Comparison of ENCODE assay signal across 9 cellular contexts in genomic region chr16:14634389-14634725, GRCh38. TPM values are rescaled to one million over a fixed set of nuclear protein-coding genes. Genes with fewer than 3 reads are reported as not detected.
DNase-seq lines count a peak whose midpoint lies in the region; ATAC-seq and TF ChIP-seq lines count a peak whose summit lies in the region.
"Had no signal": no experiment of that assay in that cellular context is flagged by ENCODE, and none has a peak within 500 bp of the region (broad histone marks: within the 10 kb centered on the region; RNA-seq: fewer than 3 reads in every experiment).

No MANE protein-coding gene starts in this region.

- no peak overlapping the region for H2AFZ ChIP-seq in SK-N-SH (ENCODE audit: low read depth)

- TF ChIP-seq EP300 in SK-N-SH (IDR thresholded peaks at IDR 0.05; ENCODE audit: borderline replicate concordance in 1 of 2, low read depth in 1 of 2, low read length in 1 of 2) (no peak), gastroesophageal sphincter (IDR thresholded peaks at IDR 0.05) (no peak)

- H3K9me3 ChIP-seq in SK-N-SH, result no peaks in the 10 kb centered on the region
- no peaks in the 10 kb centered on the region for H3K9me3 ChIP-seq in iPS-18a (ENCODE audit: control insufficient read depth, low read depth, low read length)
- H3K9me3 ChIP-seq in gastroesophageal sphincter, result no peaks in the 10 kb centered on the region

- peaks cover 59% of the 10 kb centered on the region for H4K20me1 ChIP-seq in SK-N-SH (ENCODE audit: insufficient read depth)

- POLR2A ChIA-PET in SK-N-SH (lab: Yijun Ruan, JAX), result interaction anchor here (0.8 kb wide), 1 partner anchor 9 kb away, joined by 3 read pairs; no protein-coding TSS in a partner anchor
- POLR2A ChIA-PET in activated CD4-positive, alpha-beta memory T cell treated with anti-CD3 and anti-CD28 coated beads for 36 hours (lab: Charles Lee), result no interaction called here

- H3K4me3 ChIP-seq in SK-N-SH (ENCODE audit: low read depth in 2 of 2, low read length in 1 of 2), result peak overlapping the region; percentile 88 to 98
- peak overlapping the region; percentile 95 for H3K4me3 ChIP-seq in iPS-18a (ENCODE audit: low read length)
- peak overlapping the region in 1 of 2 donors; percentile 93 for H3K4me3 ChIP-seq in gastroesophageal sphincter

- H3K9ac ChIP-seq in SK-N-SH, result peak overlapping the region; percentile 98; the same call in 1 of the 2 replicates
- peak overlapping the region; percentile 92 for H3K9ac ChIP-seq in iPS-18a (ENCODE audit: low read length)

- H3K4me1 Mint-ChIP-seq in activated CD4-positive, alpha-beta memory T cell treated with anti-CD3 and anti-CD28 coated beads for 36 hours (ENCODE audit: low read depth), result peaks cover 45% of the 10 kb centered on the region
- peaks cover 20 to 51% of the 10 kb centered on the region in 2 donors for H3K4me1 Mint-ChIP-seq in stimulated activated naive B cell treated with anti-CD40 and anti-IgM and Interleukin-4, amounts not matched to agents 10 μg/mL and 1 μg/mL and 100 μg/mL, for 72 hours

- no peak for TF ChIP-seq POLR2A in gastroesophageal sphincter (IDR thresholded peaks at IDR 0.05)

- peak overlapping the region; percentile 100 for H3K4me3 Mint-ChIP-seq in activated CD4-positive, alpha-beta memory T cell treated with anti-CD3 and anti-CD28 coated beads for 36 hours
- H3K4me3 Mint-ChIP-seq in stimulated activated naive B cell treated with anti-CD40 and anti-IgM and Interleukin-4, amounts not matched to agents 10 μg/mL and 1 μg/mL and 100 μg/mL, for 72 hours, result peak overlapping the region; percentile 89 to 100

- peaks cover 4 to 27% of the 10 kb centered on the region in 2 experiments for H3K36me3 ChIP-seq in SK-N-SH (replicated peaks in 1 of 2; ENCODE audit: control insufficient read depth in 1 of 2, insufficient read depth in 2 of 2, low read length in 1 of 2)
- H3K36me3 ChIP-seq in iPS-18a (ENCODE audit: control insufficient read depth, low read depth, low read length), result peaks cover 8% of the 10 kb centered on the region
- peaks cover 0 to 17% of the 10 kb centered on the region in 2 donors for H3K36me3 ChIP-seq in gastroesophageal sphincter

- no peaks in the 10 kb centered on the region for H3K9me3 Mint-ChIP-seq in activated CD4-positive, alpha-beta memory T cell treated with anti-CD3 and anti-CD28 coated beads for 36 hours
- H3K9me3 Mint-ChIP-seq in stimulated activated naive B cell treated with anti-CD40 and anti-IgM and Interleukin-4, amounts not matched to agents 10 μg/mL and 1 μg/mL and 100 μg/mL, for 72 hours, result peaks cover 2 to 4% of the 10 kb centered on the region in 2 donors

- 55% methylated on average over 7 of the region's 7 CpGs for WGBS in SK-N-SH (ENCODE audit: low lambda C conversion rate)
- WGBS in gastroesophageal sphincter (ENCODE audit: low coverage in 1 of 2), 2 donors, result 37 to 49% methylated on average over 3 to 5 of the region's 7 CpGs

- ATAC-seq in SK-N-SH treated with all-trans-retinoic acid at 6 μM for 48 hours, result no peak
- no peak for ATAC-seq in stimulated activated naive B cell treated with anti-CD40 and anti-IgM and Interleukin-4, amounts not matched to agents 10 μg/mL and 1 μg/mL and 100 μg/mL, for 72 hours (replicated peaks)
- ATAC-seq in gastroesophageal sphincter, result no peak

- H3K36me3 Mint-ChIP-seq in activated CD4-positive, alpha-beta memory T cell treated with anti-CD3 and anti-CD28 coated beads for 36 hours, result peaks cover 17% of the 10 kb centered on the region
- H3K36me3 Mint-ChIP-seq in stimulated activated naive B cell treated with anti-CD40 and anti-IgM and Interleukin-4, amounts not matched to agents 10 μg/mL and 1 μg/mL and 100 μg/mL, for 72 hours, result peaks cover 10 to 19% of the 10 kb centered on the region in 2 donors

- no peak for DNase-seq in SK-N-SH
- no peak for DNase-seq in activated CD4-positive, alpha-beta memory T cell treated with anti-CD3 and anti-CD28 coated beads for 36 hours
- no peak for DNase-seq in stimulated activated naive B cell treated with anti-CD40 and anti-IgM and Interleukin-4, amounts not matched to agents 10 μg/mL and 1 μg/mL and 100 μg/mL, for 72 hours
- DNase-seq in AG20443 (ENCODE audit: low spot score), result no peak
- no peak for DNase-seq in Ammon's horn (ENCODE audit: low spot score)

- H3K27ac ChIP-seq in SK-N-SH (ENCODE audit: low read depth in 2 of 2, low read length in 1 of 2) (peak overlapping the region in 1 of 2 experiments; percentile 90; a peak in 1 of 4 replicates), iPS-18a (ENCODE audit: low read length) (peak overlapping the region; percentile 94), gastroesophageal sphincter (peak overlapping the region in 2 of 4 donors; percentile 89 to 94)

- H3K4me2 ChIP-seq in SK-N-SH, result peak overlapping the region; percentile 96

- TF ChIP-seq RAD21 in SK-N-SH (IDR thresholded peaks at IDR 0.05; ENCODE audit: low read length), result no peak

- no peaks in the 10 kb centered on the region for H3K27me3 Mint-ChIP-seq in activated CD4-positive, alpha-beta memory T cell treated with anti-CD3 and anti-CD28 coated beads for 36 hours
- no peaks in the 10 kb centered on the region for H3K27me3 Mint-ChIP-seq in stimulated activated naive B cell treated with anti-CD40 and anti-IgM and Interleukin-4, amounts not matched to agents 10 μg/mL and 1 μg/mL and 100 μg/mL, for 72 hours

- peak overlapping the region; percentile 96 for H3K27ac Mint-ChIP-seq in activated CD4-positive, alpha-beta memory T cell treated with anti-CD3 and anti-CD28 coated beads for 36 hours
- no peak overlapping the region for H3K27ac Mint-ChIP-seq in stimulated activated naive B cell treated with anti-CD40 and anti-IgM and Interleukin-4, amounts not matched to agents 10 μg/mL and 1 μg/mL and 100 μg/mL, for 72 hours

- intact Hi-C loops in activated CD4-positive, alpha-beta memory T cell treated with anti-CD3 and anti-CD28 coated beads for 36 hours (cut with micrococcal nuclease), result loop anchor here (5.0 kb wide), 2 partner anchors 347 to 1008 kb away; partner anchors contain the start of gene MARF1

- no peak for TF ChIP-seq CTCF in SK-N-SH (IDR thresholded peaks at IDR 0.05)
- TF ChIP-seq CTCF in gastroesophageal sphincter (IDR thresholded peaks at IDR 0.05), result no peak

- peaks cover 12% of the 10 kb centered on the region in 2 experiments; a peak in 2 of 4 replicates for H3K4me1 ChIP-seq in SK-N-SH (ENCODE audit: control insufficient read depth in 1 of 2, insufficient read depth in 2 of 2, low read depth in 1 of 2, low read length in 1 of 2)
- H3K4me1 ChIP-seq in iPS-18a (ENCODE audit: control insufficient read depth, low read depth, low read length), result peaks cover 28% of the 10 kb centered on the region
- peaks cover 0 to 83% (median 13%) of the 10 kb centered on the region in 3 donors for H3K4me1 ChIP-seq in gastroesophageal sphincter

- CTCF ChIA-PET in SK-N-SH (lab: Yijun Ruan, JAX), result no interaction called here
- CTCF ChIA-PET in activated CD4-positive, alpha-beta memory T cell treated with anti-CD3 and anti-CD28 coated beads for 36 hours (lab: Charles Lee), result no interaction called here

- H3F3A ChIP-seq in SK-N-SH (replicated peaks; ENCODE audit: insufficient read depth), result peaks cover 11% of the 10 kb centered on the region

- no peaks in the 10 kb centered on the region for H3K9me2 ChIP-seq in SK-N-SH

- H3K27me3 ChIP-seq in SK-N-SH (ENCODE audit: insufficient read depth) (no peaks in the 10 kb centered on the region), iPS-18a (ENCODE audit: control insufficient read depth, insufficient read depth, low read length) (no peaks in the 10 kb centered on the region), gastroesophageal sphincter (no peaks in the 10 kb centered on the region)

- H3K79me2 ChIP-seq in SK-N-SH (ENCODE audit: insufficient read depth), result peaks cover 73% of the 10 kb centered on the region

TF ChIP-seq in SK-N-SH, 30 proteins besides CTCF, POLR2A, EP300 and RAD21 (continues in another document):
- TF ChIP-seq IRF3 (IDR thresholded peaks at IDR 0.05; ENCODE audit: low read depth, low read length), result no peak
- no peak for TF ChIP-seq POLR2AphosphoS5 (IDR thresholded peaks at IDR 0.05; ENCODE audit: low read depth, low read length)
- no peak for TF ChIP-seq YY1 (IDR thresholded peaks at IDR 0.05; ENCODE audit: low read depth)

TF ChIP-seq in SK-N-SH treated with all-trans-retinoic acid at 6 μM for 48 hours, 23 proteins besides CTCF, POLR2A, EP300 and RAD21:
- no peak for TF ChIP-seq POU6F1 (CRISPR knock-in tag; IDR thresholded peaks at IDR 0.05; ENCODE audit: borderline replicate concordance, low read depth)
- no peak for TF ChIP-seq CSDC2 (CRISPR knock-in tag; IDR thresholded peaks at IDR 0.05)
- TF ChIP-seq ZNF70 (CRISPR knock-in tag; IDR thresholded peaks at IDR 0.05), result no peak
- TF ChIP-seq ESRRG (CRISPR knock-in tag; IDR thresholded peaks at IDR 0.05), result no peak
- no peak for TF ChIP-seq ZNF565 (CRISPR knock-in tag; conservative IDR thresholded peaks at IDR 0.05; ENCODE audit: low read depth)
TF ChIP-seq in SK-N-SH treated with all-trans-retinoic acid at 6 μM for 48 hours: peak in this region for 0.

RNA-seq across cellular contexts. Expression of gene BFAR, which starts 1.6 kb away (rescaled TPM):
- polyA plus RNA-seq in SK-N-SH (2012; rRNA removed), result 48.3 and 67.5 TPM in 2 replicates
- polyA plus RNA-seq in SK-N-SH (2012; cell fraction: cytosol; rRNA removed), result 66.9 and 70.9 TPM in 2 replicates
- polyA plus RNA-seq in SK-N-SH (2012; cell fraction: nucleus; rRNA removed), result 22.5 and 37.6 TPM in 2 replicates
- total RNA-seq in activated CD4-positive, alpha-beta memory T cell treated with anti-CD3 and anti-CD28 coated beads for 36 hours, result 10 to 100 TPM; 46.5 to 51.4 TPM
- total RNA-seq in gastroesophageal sphincter, result 10 to 100 TPM; 53.4 to 65.1 (median 60.5) TPM

RNA-seq across cellular contexts. Expression of gene PARN, which starts 4.3 kb away (rescaled TPM):
- polyA plus RNA-seq in SK-N-SH (2012; rRNA removed), result 20.5 and 24.6 TPM in 2 replicates
- polyA plus RNA-seq in SK-N-SH (2012; cell fraction: cytosol; rRNA removed), result 26.8 and 31.7 TPM in 2 replicates
- 29.1 and 33.5 TPM in 2 replicates for polyA plus RNA-seq in SK-N-SH (2012; cell fraction: nucleus; rRNA removed)
- 10 to 100 TPM; 43.4 to 44.2 TPM for total RNA-seq in activated CD4-positive, alpha-beta memory T cell treated with anti-CD3 and anti-CD28 coated beads for 36 hours
- 10 to 100 TPM; 34.9 to 49.7 (median 40.0) TPM for total RNA-seq in gastroesophageal sphincter

RNA-seq across cellular contexts. Expression of gene PLA2G10, which starts 59.8 kb away (rescaled TPM):
- polyA plus RNA-seq in SK-N-SH (2012; rRNA removed), result not detected in 2 replicates
- not detected in 2 replicates for polyA plus RNA-seq in SK-N-SH (2012; cell fraction: cytosol; rRNA removed)
- polyA plus RNA-seq in SK-N-SH (2012; cell fraction: nucleus; rRNA removed), result 0.05 and 0.15 TPM in 2 replicates
- total RNA-seq in activated CD4-positive, alpha-beta memory T cell treated with anti-CD3 and anti-CD28 coated beads for 36 hours, result not detected
- total RNA-seq in gastroesophageal sphincter, result not detected
- total RNA-seq: bronchial epithelial cell had no signal
